Comparison of ENCODE assay signal across 9 cellular contexts in genomic region chr6:137717074-137718073, GRCh38.
DNase-seq lines count a peak whose midpoint lies in the region; TF ChIP-seq lines count a peak whose summit lies in the region.
"Had no signal": no experiment of that assay in that cellular context is flagged by ENCODE, and none has a peak within 500 bp of the region (broad histone marks: within the 10 kb centered on the region; RNA-seq: fewer than 3 reads in every experiment).

No MANE protein-coding gene starts in this region.

- intact Hi-C loops in posterior cingulate gyrus (cut with DNase I) (no loop called here), posterior vena cava (cut with DNase I) (no loop called here), adrenal gland (cut with DNase I) (loop anchor here in 1 of 2 donors (10.0 kb wide), 1 partner anchor 87 kb away; no protein-coding TSS in a partner anchor)

- H3K36me3 ChIP-seq in adrenal gland (replicated peaks in 1 of 2), result no peaks in the 10 kb centered on the region

- TF ChIP-seq CTCF in epithelial cell of esophagus (IDR thresholded peaks at IDR 0.05; ENCODE audit: insufficient read depth, low read depth, low read length, missing control alignments) (no peak), adrenal gland (IDR thresholded peaks at IDR 0.05) (no peak)

- no peaks in the 10 kb centered on the region for H3K4me1 ChIP-seq in adrenal gland (replicated peaks in 1 of 2)

- H3K4me3 ChIP-seq in epithelial cell of esophagus (ENCODE audit: low read length), result no peak overlapping the region
- H3K4me3 ChIP-seq in adrenal gland, result no peak overlapping the region
- H3K4me3 ChIP-seq: lung had no signal

- TF ChIP-seq POLR2A in adrenal gland (IDR thresholded peaks at IDR 0.05), result no peak

- DNase-seq in NK-92 treated with Interleukin-12 subunit alpha and Interleukin-12 subunit beta, amount 100 ng/mL, for 24 hours (lab: John Stamatoyannopoulos, UW), result peak; percentile 40
- DNase-seq in NK-92 (lab: John Stamatoyannopoulos, UW; ENCODE audit: unreplicated experiment) (no peak), epithelial cell of esophagus (ENCODE audit: low read depth) (peak; percentile 89), posterior cingulate gyrus (no peak), posterior vena cava (ENCODE audit: low spot score) (no peak), adrenal gland (no peak)
- DNase-seq in activated CD4-positive, alpha-beta T cell treated with anti-CD3 and anti-CD28 coated beads, Interleukin-2, amount 50 U/mL, for 4 hours, result peak; percentile 63 to 68
- DNase-seq in stimulated activated naive CD4-positive, alpha-beta T cell treated with Interleukin-2 at 50 U/mL for 16 hours (lab: John Stamatoyannopoulos, UW), result peak; percentile 74

- H3K27me3 ChIP-seq in adrenal gland, result no peaks in the 10 kb centered on the region

- H3K9me3 ChIP-seq in adrenal gland (replicated peaks in 1 of 3), result no peaks in the 10 kb centered on the region

- WGBS in adrenal gland, 4 donors, result 87 to 94% (median 89%) methylated on average over 6 to 7 of the region's 7 CpGs

- H3K27ac ChIP-seq in adrenal gland, result no peak overlapping the region

Comparison
In these comparisons a context has a peak if more than half of its experiments do, and no peak if none do; other contexts are left out.
1. DNase-seq: peak in NK-92 treated with Interleukin-12 subunit alpha and Interleukin-12 subunit beta, amount 100 ng/mL, for 24 hours (single experiment), activated CD4-positive, alpha-beta T cell treated with anti-CD3 and anti-CD28 coated beads, Interleukin-2, amount 50 U/mL, for 4 hours (2 of 2), epithelial cell of esophagus (single experiment) and stimulated activated naive CD4-positive, alpha-beta T cell treated with Interleukin-2 at 50 U/mL for 16 hours (single experiment); none in NK-92 (single experiment), posterior cingulate gyrus (0 of 10), posterior vena cava (single experiment) and adrenal gland (0 of 7).